ENCODE assay signal across 11 cellular contexts in the genomic region with DNA sequence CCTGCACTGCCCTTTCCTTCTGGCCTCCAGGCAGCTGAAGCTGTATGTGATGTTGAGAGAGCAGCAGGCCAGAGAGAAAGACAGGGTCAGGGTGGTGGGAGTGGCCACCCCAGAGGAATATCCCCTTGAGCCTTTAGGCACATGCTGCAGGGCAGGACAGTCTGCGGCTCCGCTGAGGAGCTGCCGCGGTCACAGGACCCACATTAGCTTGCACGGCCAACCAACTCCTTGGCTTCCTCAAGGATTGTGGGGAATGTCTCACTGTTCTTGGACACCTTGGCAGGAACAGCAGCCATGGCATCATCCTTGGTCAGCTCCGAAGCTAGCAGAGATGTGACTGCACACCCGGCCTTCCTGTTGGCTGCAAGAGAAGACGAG. TPM values are rescaled to one million over a fixed set of nuclear protein-coding genes. Genes with fewer than 3 reads are reported as not detected.
DNase-seq lines count a peak whose midpoint lies in the region; ATAC-seq, FAIRE-seq and TF ChIP-seq lines count a peak whose summit lies in the region.
"Had no signal": no experiment of that assay in that cellular context is flagged by ENCODE, and none has a peak within 500 bp of the region (broad histone marks: within the 10 kb centered on the region; RNA-seq: fewer than 3 reads in every experiment).

No MANE protein-coding gene starts in this region.

- no peak for TF ChIP-seq CTCF in kidney (IDR thresholded peaks at IDR 0.05; ENCODE audit: borderline replicate concordance, extremely low read depth, insufficient read depth)

- peaks cover 53% of the 10 kb centered on the region for H3K36me3 Mint-ChIP-seq in T-cell

- POLR2A ChIA-PET in T-cell (lab: Charles Lee), result no interaction called here

- H3K4me3 Mint-ChIP-seq in T-cell, result no peak overlapping the region

- no peak overlapping the region for H3K4me3 ChIP-seq in kidney (ENCODE audit: low read length in 2 of 2)
- H3K4me3 ChIP-seq in skeletal muscle tissue (ENCODE audit: low read length in 3 of 3), result no peak overlapping the region
- H3K4me3 ChIP-seq: GM12878 had no signal

- intact Hi-C loops in kidney (cut with DNase I), result no loop called here

- no peaks in the 10 kb centered on the region for H3K27me3 ChIP-seq in skeletal muscle tissue (ENCODE audit: control insufficient read depth in 3 of 3, insufficient read depth in 3 of 3, low read length in 3 of 3)

- peak overlapping the region; percentile 61 to 72 for H3K27ac Mint-ChIP-seq in T-cell

- H3K27ac ChIP-seq in kidney (ENCODE audit: low read depth in 2 of 2, low read length in 2 of 2), result no peak overlapping the region
- H3K27ac ChIP-seq in skeletal muscle tissue (ENCODE audit: low read depth, low read length), result peak overlapping the region; percentile 96

- H3K27me3 Mint-ChIP-seq in T-cell, result no peaks in the 10 kb centered on the region

- H3K4me1 Mint-ChIP-seq in T-cell, result peaks cover 25 to 36% (median 35%) of the 10 kb centered on the region in 3 donors

- FAIRE-seq in kidney (lab: Jason Lieb, UNC) (no peak), GM12892 (lab: Jason Lieb, UNC) (no peak)
- FAIRE-seq: GM12878 had no signal

- no peaks in the 10 kb centered on the region for H3K9me3 ChIP-seq in kidney (ENCODE audit: control insufficient read depth in 1 of 2, low read length in 2 of 2)
- H3K9me3 ChIP-seq in skeletal muscle tissue (ENCODE audit: control insufficient read depth in 3 of 3, low read length in 3 of 3), result no peaks in the 10 kb centered on the region

- H3K9ac ChIP-seq in kidney (ENCODE audit: low read length in 2 of 2) (no peak overlapping the region), skeletal muscle tissue (ENCODE audit: low read depth in 1 of 3, low read length in 3 of 3) (peak overlapping the region in 2 of 3 donors; percentile 37 to 90)

- DNase-seq in G401 (ENCODE audit: low spot score), result peak; percentile 5
- DNase-seq in T-cell, result no peak
- DNase-seq in kidney, result peak; percentile 84
- DNase-seq in NCI-H2196 treated with DMSO at 0.1 percent for 48 hours (lab: John Stamatoyannopoulos, UW; ENCODE audit: unreplicated experiment), result no peak
- no peak for DNase-seq in NCI-H2029 treated with DMSO at 0.1 percent for 48 hours (lab: John Stamatoyannopoulos, UW)
- no peak for DNase-seq in SIG-M5 treated with dmso at 0.1 percent for 504 hours (lab: John Stamatoyannopoulos, UW; ENCODE audit: unreplicated experiment)
- no peak for DNase-seq in GM12892 (ENCODE audit: insufficient read length)
- DNase-seq: effector CD8-positive, alpha-beta T cell; NCI-H774 had no signal

- ATAC-seq in T-cell (replicated peaks in 1 of 4), result no peak
- ATAC-seq: GM12878 had no signal

- H3K9me3 Mint-ChIP-seq in T-cell, result no peaks in the 10 kb centered on the region

- H3K4me1 ChIP-seq in kidney (ENCODE audit: control insufficient read depth in 1 of 2, insufficient read depth in 1 of 2, low read depth in 1 of 2, low read length in 2 of 2) (peaks cover 7 to 9% of the 10 kb centered on the region in 2 donors), skeletal muscle tissue (ENCODE audit: control insufficient read depth in 3 of 3, insufficient read depth in 3 of 3, low read length in 3 of 3) (peaks cover 88 to 95% (median 93%) of the 10 kb centered on the region in 3 donors)

- H3K36me3 ChIP-seq in kidney (ENCODE audit: control insufficient read depth in 1 of 2, insufficient read depth in 2 of 2, low read length in 2 of 2), result peaks cover 17 to 33% of the 10 kb centered on the region in 2 donors
- H3K36me3 ChIP-seq in skeletal muscle tissue (ENCODE audit: control insufficient read depth in 3 of 3, insufficient read depth in 3 of 3, low read length in 3 of 3), result peaks cover 15 to 26% (median 19%) of the 10 kb centered on the region in 3 donors

- in situ Hi-C loops in G401 (cut with HindIII; ENCODE audit: low sequenced_read_pairs), result no loop called here

- CTCF ChIA-PET in T-cell (lab: Charles Lee), result no interaction called here

- no peak for TF ChIP-seq POLR2A in GM12892 (IDR thresholded peaks at IDR 0.05; ENCODE audit: low read depth, low read length)

RNA-seq across cellular contexts. Expression of a gene that starts 27.8 kb away (rescaled TPM):
- 0.14 and 0.18 TPM in 2 replicates for total RNA-seq in G401 (2014; rRNA removed; shearing (Covaris generic))
- not detected for total RNA-seq in T-cell
- total RNA-seq in kidney, result 1.4 TPM
- polyA plus RNA-seq in kidney (ENCODE audit: insufficient read depth, low read depth, low replicate concordance), result not detected
- 2.1 TPM for total RNA-seq in skeletal muscle tissue
- 0.32 TPM for polyA plus RNA-seq in GM12892 (2012; ENCODE audit: missing spikeins)

RNA-seq across cellular contexts. Expression of a gene that starts 31.8 kb away (rescaled TPM):
- not detected in 2 replicates for total RNA-seq in G401 (2014; rRNA removed; shearing (Covaris generic))
- total RNA-seq in T-cell, result under 1 TPM in 2 of 5 donors, not detected in 3; 0.18 to 0.51 TPM
- total RNA-seq in kidney, result 1.5 TPM
- not detected for polyA plus RNA-seq in kidney (ENCODE audit: insufficient read depth, low read depth, low replicate concordance)
- 3.7 TPM for total RNA-seq in skeletal muscle tissue
- 0.38 TPM for polyA plus RNA-seq in GM12892 (2012; ENCODE audit: missing spikeins)

RNA-seq across cellular contexts. Expression of a gene that starts 40.9 kb away (rescaled TPM):
- 1.0 and 7.7 TPM in 2 replicates for total RNA-seq in G401 (2014; rRNA removed; shearing (Covaris generic))
- under 1 TPM in 4 of 5 donors, not detected in 1; 0.12 to 0.30 (median 0.24) TPM for total RNA-seq in T-cell
- total RNA-seq in kidney, result 51.5 TPM
- polyA plus RNA-seq in kidney (ENCODE audit: insufficient read depth, low read depth, low replicate concordance), result 41.0 TPM
- total RNA-seq in skeletal muscle tissue, result 38.1 TPM
- 9.2 TPM for polyA plus RNA-seq in GM12892 (2012; ENCODE audit: missing spikeins)

Comparison
In these comparisons a context has a peak if more than half of its experiments do, and no peak if none do; other contexts are left out.
1. DNase-seq: peak in G401 (single experiment) and kidney (single experiment); none in T-cell (0 of 34), NCI-H2196 treated with DMSO at 0.1 percent for 48 hours (single experiment), NCI-H2029 treated with DMSO at 0.1 percent for 48 hours (single experiment), SIG-M5 treated with dmso at 0.1 percent for 504 hours (single experiment) and GM12892 (single experiment).
2. H3K9ac ChIP-seq: peak in skeletal muscle tissue (2 of 3); none in kidney (0 of 2).